ENCODE assay signal across 17 cellular contexts in genomic region chr10:71424496-71425194, GRCh38.
"Had no signal": no experiment of that assay in that cellular context is flagged by ENCODE, and none has a peak within 500 bp of the region (broad histone marks: within the 10 kb centered on the region; RNA-seq: fewer than 3 reads in every experiment).

No MANE protein-coding gene starts in this region.

- H3K4me3 Mint-ChIP-seq: activated naive CD4-positive, alpha-beta T cell treated with anti-CD3 and anti-CD28 coated beads, Interleukin-2, amount 10 ng/mL, durations not matched to agents 7 days and 5 days; activated T-cell treated with anti-CD3 and anti-CD28 coated beads, Interleukin-2, amount 50 U/mL, for 24 hours; central memory CD8-positive, alpha-beta T cell; naive thymus-derived CD4-positive, alpha-beta T cell; T-helper 17 cell had no signal

- H3K4me1 Mint-ChIP-seq: activated naive CD4-positive, alpha-beta T cell treated with anti-CD3 and anti-CD28 coated beads, Interleukin-2, amount 10 ng/mL, durations not matched to agents 7 days and 5 days; central memory CD8-positive, alpha-beta T cell had no signal

- H3K27ac ChIP-seq: colonic mucosa, parathyroid adenoma, spleen, tibial artery, vagina, VCaP had no signal

- H3K9ac ChIP-seq: parathyroid adenoma had no signal

- H3K36me3 Mint-ChIP-seq: activated naive CD4-positive, alpha-beta T cell treated with anti-CD3 and anti-CD28 coated beads, Interleukin-2, amount 10 ng/mL, durations not matched to agents 7 days and 5 days; naive thymus-derived CD4-positive, alpha-beta T cell had no signal

- H3K4me3 ChIP-seq: colonic mucosa, spleen, tibial artery, vagina had no signal

- H3K36me3 ChIP-seq: colonic mucosa, spleen, tibial artery, vagina had no signal

- H3K9me3 Mint-ChIP-seq: activated naive CD4-positive, alpha-beta T cell treated with anti-CD3 and anti-CD28 coated beads, Interleukin-2, amount 10 ng/mL, durations not matched to agents 7 days and 5 days; activated T-cell treated with anti-CD3 and anti-CD28 coated beads, Interleukin-2, amount 50 U/mL, for 24 hours; central memory CD8-positive, alpha-beta T cell had no signal

- H3K27ac Mint-ChIP-seq: activated naive CD4-positive, alpha-beta T cell treated with anti-CD3 and anti-CD28 coated beads, Interleukin-2, amount 10 ng/mL, durations not matched to agents 7 days and 5 days; activated T-cell treated with anti-CD3 and anti-CD28 coated beads, Interleukin-2, amount 50 U/mL, for 24 hours; naive thymus-derived CD4-positive, alpha-beta T cell; T-helper 17 cell had no signal

- FAIRE-seq: frontal cortex had no signal

- H3K4me1 ChIP-seq: colonic mucosa, parathyroid adenoma, spleen, tibial artery, vagina had no signal

- DNase-seq: activated CD4-positive, alpha-beta T cell treated with anti-CD3 and anti-CD28 coated beads, Interleukin-2, amount 50 U/mL, for 48 hours; activated effector memory CD4-positive, alpha-beta T cell treated with Interleukin-2 at 50 U/mL for 16 hours; activated naive CD4-positive, alpha-beta T cell treated with anti-CD3 and anti-CD28 coated beads, Interleukin-2, amount 10 ng/mL, durations not matched to agents 7 days and 5 days; activated T-cell treated with anti-CD3 and anti-CD28 coated beads, Interleukin-2, amount 50 U/mL, for 24 hours; colonic mucosa; mesenchymal stem cell; stimulated activated naive CD4-positive, alpha-beta T cell treated with Interleukin-2 at 50 U/mL for 16 hours; substantia nigra; T-helper 17 cell; tibial artery had no signal

- H3K9me3 ChIP-seq: colonic mucosa, spleen, tibial artery, vagina had no signal

- ATAC-seq: naive thymus-derived CD4-positive, alpha-beta T cell; T-helper 17 cell had no signal
